In the genomic region with DNA sequence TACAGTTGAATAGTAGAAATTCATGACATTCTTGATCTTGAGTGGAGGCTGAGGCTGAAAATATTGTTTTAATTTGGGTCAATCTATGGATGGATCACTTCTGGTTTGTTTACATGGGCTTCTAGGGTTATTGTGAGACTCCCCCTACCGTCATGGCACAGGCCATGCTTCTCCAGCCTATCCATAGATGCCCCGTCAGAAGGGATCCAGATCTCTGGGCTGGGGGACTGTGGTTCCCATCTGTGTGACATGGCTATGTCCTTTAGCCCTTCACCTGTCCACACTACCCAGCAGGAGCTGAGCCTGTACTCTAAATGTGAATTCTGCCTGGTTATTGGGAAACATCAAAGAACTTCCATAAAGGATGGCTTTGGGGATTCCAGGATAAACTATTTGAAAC, we compare ENCODE assay signal across 27 cellular contexts.
A peak's percentile ranks its signal among the peaks of the same experiment; 100 is the strongest.
DNase-seq lines count a peak whose midpoint lies in the region; ATAC-seq and TF ChIP-seq lines count a peak whose summit lies in the region.
"Had no signal": no experiment of that assay in that cellular context is flagged by ENCODE, and none has a peak within 500 bp of the region (broad histone marks: within the 10 kb centered on the region; RNA-seq: fewer than 3 reads in every experiment).

No MANE protein-coding gene starts in this region.

- H3K9me3 Mint-ChIP-seq in endodermal cell, result peaks cover 20% of the 10 kb centered on the region
- peaks cover 5 to 19% of the 10 kb centered on the region in 2 donors for H3K9me3 Mint-ChIP-seq in stimulated activated naive CD8-positive, alpha-beta T cell treated with anti-CD3 and anti-CD28 coated beads, Interleukin-15, amount 100 ng/mL, for 72 hours

- no peak for DNase-seq in AG04450 (ENCODE audit: low read depth, low spot score)
- no peak for DNase-seq in GM12864 (ENCODE audit: low read depth)
- peak; percentile 14 for DNase-seq in NB4 (ENCODE audit: low read depth)
- peak; percentile 52 for DNase-seq in endodermal cell
- no peak for DNase-seq in cerebellum (ENCODE audit: low spot score)
- no peak for DNase-seq in ecto neural progenitor cell (ENCODE audit: low spot score)
- no peak for DNase-seq in stimulated activated naive CD8-positive, alpha-beta T cell treated with anti-CD3 and anti-CD28 coated beads, Interleukin-15, amount 100 ng/mL, for 72 hours
- DNase-seq: ACHN; activated CD4-positive, alpha-beta T cell treated with anti-CD3 and anti-CD28 coated beads, Interleukin-2, amount 50 U/mL, for 48 hours; activated CD4-positive, CD25-positive, alpha-beta regulatory T cell; activated CD8-positive, alpha-beta memory T cell treated with anti-CD3 and anti-CD28 coated beads, Interleukin-2, amount 50 U/mL, for 4 hours; activated naive CD8-positive, alpha-beta T cell treated with anti-CD3 and anti-CD28 coated beads for 36 hours; effector memory CD8-positive, alpha-beta T cell; hypothalamus; left ventricle myocardium inferior; naive B cell; NCI-H2029 treated with DMSO at 0.1 percent for 48 hours; NCI-H345; Right ventricle myocardium superior; small intestine; stimulated activated CD4-positive, alpha-beta T cell treated with anti-CD3 and anti-CD28 coated beads, Interleukin-2, amount 100 ng/mL, for 24 hours; SW 1271; T1000; upper lobe of right lung had no signal

- no peak for TF ChIP-seq POLR2A in NB4 (IDR thresholded peaks at IDR 0.05; ENCODE audit: extremely low read depth, insufficient read length)

- H3K4me3 ChIP-seq in AG04450 (ENCODE audit: low read depth, low read length) (no peak overlapping the region), GM12864 (ENCODE audit: low read depth, low read length) (no peak overlapping the region), NB4 (ENCODE audit: low read depth, low read length) (no peak overlapping the region), endodermal cell (ENCODE audit: low read length) (no peak overlapping the region)
- H3K4me3 ChIP-seq: esophagus muscularis mucosa, gastroesophageal sphincter, left ventricle myocardium inferior, upper lobe of right lung had no signal

- H3K27ac Mint-ChIP-seq in endodermal cell, result no peak overlapping the region
- no peak overlapping the region for H3K27ac Mint-ChIP-seq in stimulated activated naive CD8-positive, alpha-beta T cell treated with anti-CD3 and anti-CD28 coated beads, Interleukin-15, amount 100 ng/mL, for 72 hours
- H3K27ac Mint-ChIP-seq: activated naive CD8-positive, alpha-beta T cell treated with anti-CD3 and anti-CD28 coated beads for 36 hours; effector memory CD8-positive, alpha-beta T cell; naive B cell had no signal

- H3K27me3 Mint-ChIP-seq in endodermal cell (ENCODE audit: insufficient read depth), result no peaks in the 10 kb centered on the region
- H3K27me3 Mint-ChIP-seq in stimulated activated naive CD8-positive, alpha-beta T cell treated with anti-CD3 and anti-CD28 coated beads, Interleukin-15, amount 100 ng/mL, for 72 hours, result no peaks in the 10 kb centered on the region
- H3K27me3 Mint-ChIP-seq: activated naive CD8-positive, alpha-beta T cell treated with anti-CD3 and anti-CD28 coated beads for 36 hours had no signal

- peaks cover 7% of the 10 kb centered on the region for H3K4me1 Mint-ChIP-seq in endodermal cell
- H3K4me1 Mint-ChIP-seq in stimulated activated naive CD8-positive, alpha-beta T cell treated with anti-CD3 and anti-CD28 coated beads, Interleukin-15, amount 100 ng/mL, for 72 hours, result no peaks in the 10 kb centered on the region
- H3K4me1 Mint-ChIP-seq: activated naive CD8-positive, alpha-beta T cell treated with anti-CD3 and anti-CD28 coated beads for 36 hours; naive B cell had no signal

- H3K36me3 Mint-ChIP-seq in endodermal cell (ENCODE audit: low read depth), result peaks cover 3% of the 10 kb centered on the region
- H3K36me3 Mint-ChIP-seq: activated naive CD8-positive, alpha-beta T cell treated with anti-CD3 and anti-CD28 coated beads for 36 hours had no signal

- H3K36me3 ChIP-seq in endodermal cell (ENCODE audit: control insufficient read depth, insufficient read depth, low read length), result no peaks in the 10 kb centered on the region
- H3K36me3 ChIP-seq: esophagus muscularis mucosa, gastroesophageal sphincter, left ventricle myocardium inferior, upper lobe of right lung had no signal

- H3K27me3 ChIP-seq in AG04450 (ENCODE audit: control insufficient read depth, insufficient read depth, low read length), result peaks cover 8% of the 10 kb centered on the region
- no peaks in the 10 kb centered on the region for H3K27me3 ChIP-seq in endodermal cell (ENCODE audit: control insufficient read depth, insufficient read depth, low read length, poor library complexity, severe bottlenecking)
- H3K27me3 ChIP-seq: esophagus muscularis mucosa, gastroesophageal sphincter, upper lobe of right lung had no signal

- CTCF ChIA-PET in AG04450 (lab: Charles Lee), result no interaction called here

- no peak overlapping the region for H3K9ac ChIP-seq in endodermal cell (ENCODE audit: extremely low read depth, low read length, poor library complexity, severe bottlenecking)

- POLR2A ChIA-PET in AG04450 (lab: Yijun Ruan, JAX), result no interaction called here

- no peak overlapping the region for H3K27ac ChIP-seq in AG04450 (ENCODE audit: low read depth, low read length)
- H3K27ac ChIP-seq in endodermal cell (ENCODE audit: low read depth, low read length), result no peak overlapping the region
- H3K27ac ChIP-seq: esophagus muscularis mucosa, gastroesophageal sphincter, left ventricle myocardium inferior, upper lobe of right lung had no signal

- H3K4me3 Mint-ChIP-seq in endodermal cell, result no peak overlapping the region
- no peak overlapping the region for H3K4me3 Mint-ChIP-seq in stimulated activated naive CD8-positive, alpha-beta T cell treated with anti-CD3 and anti-CD28 coated beads, Interleukin-15, amount 100 ng/mL, for 72 hours
- H3K4me3 Mint-ChIP-seq: activated naive CD8-positive, alpha-beta T cell treated with anti-CD3 and anti-CD28 coated beads for 36 hours; effector memory CD8-positive, alpha-beta T cell; naive B cell had no signal

- TF ChIP-seq CTCF in AG04450 (IDR thresholded peaks at IDR 0.05; ENCODE audit: low read depth, low read length) (peak; percentile 15; the same call in 1 of the 2 replicates), GM12864 (IDR thresholded peaks at IDR 0.05; ENCODE audit: low read depth, low read length, missing control alignments) (peak; percentile 9), NB4 (IDR thresholded peaks at IDR 0.05; ENCODE audit: low read depth, low read length) (peak; percentile 29), endodermal cell (conservative IDR thresholded peaks at IDR 0.05) (peak; percentile 43)

- no peaks in the 10 kb centered on the region for H3K4me1 ChIP-seq in endodermal cell (ENCODE audit: control insufficient read depth, insufficient read depth, low read length)
- H3K4me1 ChIP-seq: esophagus muscularis mucosa, gastroesophageal sphincter, left ventricle myocardium inferior, upper lobe of right lung had no signal

- ATAC-seq in HG03571 (IDR thresholded peaks at IDR 0.05; ENCODE audit: unreplicated experiment), result no peak
- no peak for ATAC-seq in stimulated activated naive CD8-positive, alpha-beta T cell treated with anti-CD3 and anti-CD28 coated beads, Interleukin-15, amount 100 ng/mL, for 72 hours
- ATAC-seq: effector memory CD8-positive, alpha-beta T cell; gastroesophageal sphincter; upper lobe of right lung had no signal

- 82% methylated on average over 2 of the region's 2 CpGs for WGBS in endodermal cell (ENCODE audit: insufficient coverage in 1 of 2, insufficient read length in 1 of 2), 2 experiments

- H3K9me3 ChIP-seq in AG04450 (ENCODE audit: control insufficient read depth, insufficient read depth, low read length) (no peaks in the 10 kb centered on the region; the same call in 1 of the 2 replicates), endodermal cell (ENCODE audit: control insufficient read depth, low read length) (peaks cover 22% of the 10 kb centered on the region)
- H3K9me3 ChIP-seq: upper lobe of right lung had no signal

Comparison
In these comparisons a context has a peak if more than half of its experiments do, and no peak if none do; other contexts are left out.
1. DNase-seq: peak in NB4 (single experiment) and endodermal cell (single experiment); none in AG04450 (single experiment), GM12864 (single experiment), cerebellum (single experiment), ecto neural progenitor cell (single experiment) and stimulated activated naive CD8-positive, alpha-beta T cell treated with anti-CD3 and anti-CD28 coated beads, Interleukin-15, amount 100 ng/mL, for 72 hours (0 of 2).
2. Peak in every context shown above with its lines, with median percentiles within 50 percentile points of each other: CTCF ChIP-seq.